In the genomic region with DNA sequence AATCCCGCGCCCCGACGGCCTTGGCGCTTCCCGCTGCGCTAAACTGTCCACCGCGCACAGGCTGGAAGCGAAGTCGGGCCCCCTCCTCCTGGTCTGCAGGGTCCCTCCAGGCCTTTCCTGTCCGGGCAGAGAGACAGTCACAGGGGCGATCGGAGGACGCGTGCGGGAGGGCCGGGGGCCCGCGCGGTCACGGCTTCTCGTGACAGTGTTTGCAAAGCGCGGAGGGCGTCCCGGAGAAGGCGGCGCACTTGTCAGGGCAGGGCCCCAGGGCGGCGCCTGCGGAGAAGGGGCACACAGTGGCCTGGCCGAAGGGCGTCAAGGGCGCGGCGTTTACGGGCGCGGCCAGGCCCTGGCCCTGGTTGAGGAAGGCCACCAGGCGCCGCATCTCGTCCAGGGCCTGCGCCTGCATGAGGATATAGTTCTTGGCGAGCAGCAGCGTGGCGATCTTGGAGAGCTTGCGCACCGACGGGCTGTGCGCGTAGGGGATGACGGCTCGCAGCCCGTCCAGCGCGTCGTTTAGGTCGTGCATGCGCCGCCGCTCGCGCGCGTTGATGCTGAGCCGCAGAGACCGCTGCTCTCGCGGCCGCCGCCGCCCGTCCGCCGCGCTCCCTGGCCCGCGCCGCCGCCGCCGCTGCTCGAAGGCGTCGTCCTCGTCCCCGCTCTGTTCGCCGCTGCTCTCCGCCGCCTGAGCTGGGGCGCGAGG, we compare ENCODE assay signal across 10 cellular contexts. TPM values are rescaled to one million over a fixed set of nuclear protein-coding genes. Genes with fewer than 3 reads are reported as not detected.
A peak's percentile ranks its signal among the peaks of the same experiment; 100 is the strongest.
DNase-seq lines count a peak whose midpoint lies in the region; ATAC-seq and TF ChIP-seq lines count a peak whose summit lies in the region.
"Had no signal": no experiment of that assay in that cellular context is flagged by ENCODE, and none has a peak within 500 bp of the region (broad histone marks: within the 10 kb centered on the region; RNA-seq: fewer than 3 reads in every experiment).

No MANE protein-coding gene starts in this region.

- H3K27ac ChIP-seq in colonic mucosa, result no peak overlapping the region
- no peak overlapping the region for H3K27ac ChIP-seq in body of pancreas

- TF ChIP-seq POLR2A in body of pancreas (IDR thresholded peaks at IDR 0.05), result no peak

- WGBS in body of pancreas, 2 donors, result 2% methylated on average over 88 of the region's 94 CpGs; no CpG with 5 or more reads in 1 of the 2 donors

- H3K4me1 ChIP-seq in colonic mucosa (no peaks in the 10 kb centered on the region), body of pancreas (peaks cover 26% of the 10 kb centered on the region)

- peak; percentile 29 for DNase-seq in activated CD4-positive, alpha-beta T cell treated with anti-CD3 and anti-CD28 coated beads for 48 hours
- no peak for DNase-seq in activated CD4-positive, alpha-beta T cell treated with anti-CD3 and anti-CD28 coated beads, Interleukin-2, amount 50 U/mL, for 1 hour
- DNase-seq in NCI-H1105 (lab: John Stamatoyannopoulos, UW) (peak; percentile 57), epithelial cell of esophagus (ENCODE audit: low read depth) (peak; percentile 25), retina (peak; percentile 65), colonic mucosa (no peak), body of pancreas (no peak)
- DNase-seq: NCI-H510A treated with DMSO at 0.1 percent for 48 hours had no signal

- no peak for TF ChIP-seq CTCF in epithelial cell of esophagus (IDR thresholded peaks at IDR 0.05; ENCODE audit: insufficient read depth, low read depth, low read length, missing control alignments)
- TF ChIP-seq CTCF in colonic mucosa (IDR thresholded peaks at IDR 0.05), result no peak
- TF ChIP-seq CTCF in body of pancreas (IDR thresholded peaks at IDR 0.05), result no peak

- H3K9me3 ChIP-seq in colonic mucosa, result no peaks in the 10 kb centered on the region
- no peaks in the 10 kb centered on the region for H3K9me3 ChIP-seq in body of pancreas

- H3K4me3 ChIP-seq in epithelial cell of esophagus (ENCODE audit: low read length), result no peak overlapping the region
- no peak overlapping the region for H3K4me3 ChIP-seq in colonic mucosa
- H3K4me3 ChIP-seq in body of pancreas, result no peak overlapping the region

- H3K36me3 ChIP-seq in colonic mucosa (no peaks in the 10 kb centered on the region), body of pancreas (replicated peaks in 1 of 2; ENCODE audit: insufficient read depth in 1 of 2, low read depth in 2 of 2) (no peaks in the 10 kb centered on the region)

- ATAC-seq in GM21576 (IDR thresholded peaks at IDR 0.05; ENCODE audit: unreplicated experiment), result no peak
- no peak for ATAC-seq in body of pancreas

- intact Hi-C loops in colonic mucosa (cut with DNase I) (no loop called here), body of pancreas (cut with DNase I) (loop anchor here (10.0 kb wide), 1 partner anchor 111 kb away; no protein-coding TSS in a partner anchor)

- peaks cover 79% of the 10 kb centered on the region for H3K27me3 ChIP-seq in colonic mucosa
- H3K27me3 ChIP-seq in body of pancreas, result peaks cover 0 to 37% of the 10 kb centered on the region in 2 donors

- H3K9ac ChIP-seq in colonic mucosa (ENCODE audit: low read depth in 2 of 2, low read length in 2 of 2), result no peak overlapping the region

RNA-seq across cellular contexts. Expression of a gene that starts 0.8 kb away (rescaled TPM):
- total RNA-seq in colonic mucosa (not detected), body of pancreas (not detected)
- total RNA-seq: frontal cortex had no signal

RNA-seq across cellular contexts. Expression of a gene that starts 53.5 kb away (rescaled TPM):
- total RNA-seq in colonic mucosa (10 to 100 TPM; 23.1 to 54.7 TPM), body of pancreas (1 to 10 TPM in 1 of 2 donors, under 1 TPM in 1; 0.78 to 4.9 TPM)

Comparison
In these comparisons a context has a peak if more than half of its experiments do, and no peak if none do; other contexts are left out.
1. DNase-seq: peak in activated CD4-positive, alpha-beta T cell treated with anti-CD3 and anti-CD28 coated beads for 48 hours (single experiment), NCI-H1105 (single experiment), epithelial cell of esophagus (single experiment) and retina (single experiment); none in activated CD4-positive, alpha-beta T cell treated with anti-CD3 and anti-CD28 coated beads, Interleukin-2, amount 50 U/mL, for 1 hour (single experiment), colonic mucosa (single experiment) and body of pancreas (0 of 4).
2. RNA of a gene that starts 53.5 kb away (total RNA-seq): 23.1 to 54.7 TPM in colonic mucosa; 0.78 to 4.9 TPM in body of pancreas; every median in the first group is over 4 times any median in the second.